Comparison of ENCODE assay signal across 8 cellular contexts in the genomic region with DNA sequence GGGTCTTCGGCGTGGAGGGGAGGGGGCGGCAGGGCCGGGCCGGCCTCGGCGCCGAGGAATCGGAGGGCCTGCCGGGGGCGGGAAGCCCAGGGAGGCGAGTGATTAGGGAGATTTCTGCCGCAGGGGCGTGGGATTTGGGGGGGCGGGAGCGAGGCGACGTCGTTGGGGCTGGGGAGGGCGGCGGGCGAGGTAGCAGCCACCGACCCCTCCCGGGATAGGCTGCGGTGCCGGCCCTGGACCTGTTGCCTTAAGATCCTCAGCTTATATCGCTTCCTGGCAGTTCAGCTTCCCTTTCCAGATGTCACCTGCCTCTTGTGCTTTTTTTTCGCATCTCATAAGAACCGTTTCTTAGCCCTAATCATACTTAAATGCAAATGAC. TPM values are rescaled to one million over a fixed set of nuclear protein-coding genes. Genes with fewer than 3 reads are reported as not detected.
A peak's percentile ranks its signal among the peaks of the same experiment; 100 is the strongest.
DNase-seq lines count a peak whose midpoint lies in the region; ATAC-seq, FAIRE-seq and TF ChIP-seq lines count a peak whose summit lies in the region.

No MANE protein-coding gene starts in this region.

- peaks cover 25% of the 10 kb centered on the region for H3K4me1 Mint-ChIP-seq in activated naive CD4-positive, alpha-beta T cell treated with anti-CD3 and anti-CD28 coated beads, Interleukin-2, amount 10 ng/mL, durations not matched to agents 7 days and 5 days

- H3K9me3 ChIP-seq in heart right ventricle (peaks cover 0 to 5% (median 0%) of the 10 kb centered on the region in 11 donors), gastrocnemius medialis (no peaks in the 10 kb centered on the region)

- H3K27ac Mint-ChIP-seq in activated naive CD4-positive, alpha-beta T cell treated with anti-CD3 and anti-CD28 coated beads, Interleukin-2, amount 10 ng/mL, durations not matched to agents 7 days and 5 days = peak overlapping the region; percentile 85

- H3K9ac ChIP-seq in KMS-11 = peak overlapping the region; percentile 86

- no peaks in the 10 kb centered on the region for H3K9me3 Mint-ChIP-seq in activated naive CD4-positive, alpha-beta T cell treated with anti-CD3 and anti-CD28 coated beads, Interleukin-2, amount 10 ng/mL, durations not matched to agents 7 days and 5 days

- H3K4me1 ChIP-seq in KMS-11 (ENCODE audit: low read depth, poor library complexity, severe bottlenecking) = peaks cover 8% of the 10 kb centered on the region
- peaks cover 6 to 49% (median 37%) of the 10 kb centered on the region in 9 donors for H3K4me1 ChIP-seq in heart right ventricle
- H3K4me1 ChIP-seq in gastrocnemius medialis = peaks cover 29 to 34% of the 10 kb centered on the region in 2 donors

- CTCF ChIA-PET in activated naive CD4-positive, alpha-beta T cell treated with anti-CD3 and anti-CD28 coated beads, Interleukin-2, amount 10 ng/mL, durations not matched to agents 7 days and 5 days (lab: Charles Lee) = interaction anchor here (1.5 to 1.9 kb wide), 2 partner anchors 58 to 61 kb away, joined by 4 to 10 read pairs; no protein-coding TSS in a partner anchor

- H3K4me3 Mint-ChIP-seq in activated naive CD4-positive, alpha-beta T cell treated with anti-CD3 and anti-CD28 coated beads, Interleukin-2, amount 10 ng/mL, durations not matched to agents 7 days and 5 days = peak overlapping the region; percentile 97

- WGBS in heart right ventricle, 2 donors = 1 to 2% methylated on average over 25 to 29 of the region's 29 CpGs

- H3K4me3 ChIP-seq in KMS-11 (IDR thresholded peaks at IDR 0.05; ENCODE audit: insufficient read depth, low read depth, low read length) (no peak overlapping the region), heart right ventricle (peak overlapping the region; percentile 75 to 100 (median 97)), gastrocnemius medialis (peak overlapping the region; percentile 81 to 98 (median 87))

- peak in 7 of 8 donors; percentile 5 to 32 (median 10) for ATAC-seq in heart right ventricle
- peak; percentile 4 to 18 for ATAC-seq in gastrocnemius medialis

- TF ChIP-seq CTCF in KMS-11 (conservative IDR thresholded peaks at IDR 0.05; ENCODE audit: low read depth, low read length) (no peak), heart right ventricle (IDR thresholded peaks at IDR 0.05) (no peak), gastrocnemius medialis (IDR thresholded peaks at IDR 0.05 in 4 of 5, conservative IDR thresholded peaks at IDR 0.05 in 1 of 5) (no peak)

- TF ChIP-seq POLR2A in gastrocnemius medialis (IDR thresholded peaks at IDR 0.05) = no peak

- peaks cover 47% of the 10 kb centered on the region for H3K79me2 ChIP-seq in KMS-11 (ENCODE audit: insufficient read depth, low read depth)

- H3K27me3 Mint-ChIP-seq in activated naive CD4-positive, alpha-beta T cell treated with anti-CD3 and anti-CD28 coated beads, Interleukin-2, amount 10 ng/mL, durations not matched to agents 7 days and 5 days = peaks cover 20% of the 10 kb centered on the region

- peak overlapping the region; percentile 96 for H3K4me2 ChIP-seq in KMS-11

- no peak for FAIRE-seq in RCC 7860 (lab: Jason Lieb, UNC)

- no peaks in the 10 kb centered on the region for H3K36me3 Mint-ChIP-seq in activated naive CD4-positive, alpha-beta T cell treated with anti-CD3 and anti-CD28 coated beads, Interleukin-2, amount 10 ng/mL, durations not matched to agents 7 days and 5 days

- H3K27me3 ChIP-seq in KMS-11 (ENCODE audit: insufficient read depth, low read depth) (no peaks in the 10 kb centered on the region), heart right ventricle (peaks cover 0 to 4% (median 0%) of the 10 kb centered on the region in 7 donors), gastrocnemius medialis (no peaks in the 10 kb centered on the region)

- H3K36me3 ChIP-seq in KMS-11 (ENCODE audit: insufficient read depth) (0 out of 2 replicates have a peak, but pooled peaks cover 3% of the 10 kb centered on the region), heart right ventricle (no peaks in the 10 kb centered on the region), gastrocnemius medialis (no peaks in the 10 kb centered on the region)

- in situ Hi-C loops in gastrocnemius medialis (cut with MboI; ENCODE audit: low sequenced_read_pairs in 4 of 4) = loop anchor here in 2 of 4 donors (25.0 kb wide), 2 partner anchors 130 to 155 kb away; partner anchors contain the start of gene TECPR1 (in 1 of the 2)

- H2AFZ ChIP-seq in KMS-11 (ENCODE audit: low read depth) = peak overlapping the region; percentile 96

- H4K20me1 ChIP-seq in KMS-11 (ENCODE audit: insufficient read depth) = no peaks in the 10 kb centered on the region

- DNase-seq in NCI-H1436 (lab: John Stamatoyannopoulos, UW) = peak; percentile 9
- DNase-seq in NCI-H1436 treated with DMSO at 0.1 percent for 48 hours (lab: John Stamatoyannopoulos, UW) = no peak
- DNase-seq in activated naive CD4-positive, alpha-beta T cell treated with anti-CD3 and anti-CD28 coated beads, Interleukin-2, amount 10 ng/mL, durations not matched to agents 7 days and 5 days = no peak
- DNase-seq in heart right ventricle = no peak
- no peak for DNase-seq in gastrocnemius medialis
- DNase-seq in RCC 7860 (ENCODE audit: low spot score) = no peak
- DNase-seq in NCI-H187 (lab: John Stamatoyannopoulos, UW) = no peak

- H3K27ac ChIP-seq in KMS-11 (no peak overlapping the region), heart right ventricle (peak overlapping the region; percentile 81 to 93 (median 86)), gastrocnemius medialis (peak overlapping the region; percentile 84 to 93 (median 87))

- intact Hi-C loops in heart right ventricle (cut with DNase I) (loop anchor here in 7 of 10 donors (2.0 to 10.0 kb wide), 5 partner anchors 59 to 85 kb away; no protein-coding TSS in a partner anchor), gastrocnemius medialis (cut with DNase I; ENCODE audit: low total_unique reads) (loop anchor here (5.0 kb wide), 1 partner anchor 145 kb away; the partner anchor contains the start of gene TECPR1)

RNA-seq across cellular contexts. Expression of gene LMTK2, which starts 0.6 kb away (rescaled TPM):
- total RNA-seq in heart right ventricle (10 to 100 TPM; 15.9 to 50.2 (median 33.6) TPM), gastrocnemius medialis (10 to 100 TPM; 10.8 to 44.2 (median 17.7) TPM)
- polyA plus RNA-seq in heart right ventricle = 1 to 10 TPM; 2.9 to 5.0 TPM
